Comparison of ENCODE assay signal across 29 cellular contexts in genomic region chr9:74674077-74674476, GRCh38.
"Had no signal": no experiment of that assay in that cellular context is flagged by ENCODE, and none has a peak within 500 bp of the region (broad histone marks: within the 10 kb centered on the region; RNA-seq: fewer than 3 reads in every experiment).

No MANE protein-coding gene starts in this region.

- H3K4me3 ChIP-seq: colonic mucosa, esophagus squamous epithelium, gastrocnemius medialis, heart right ventricle, left lung, lower lobe of right lung, mucosa of descending colon had no signal

- H3K4me3 Mint-ChIP-seq: dendritic cell treated with granulocyte-macrophage colony-stimulating factor and Interleukin-4, amounts not matched to agents 40 ng/mL and 50 ng/mL, for 4 days; effector memory CD8-positive, alpha-beta T cell; endodermal cell; mesothelial cell of epicardium; naive B cell; naive thymus-derived CD8-positive, alpha-beta T cell had no signal

- H3K27me3 ChIP-seq: colonic mucosa, esophagus squamous epithelium, gastrocnemius medialis, heart right ventricle, left lung had no signal

- H3K36me3 Mint-ChIP-seq: mesothelial cell of epicardium; naive B cell; naive thymus-derived CD8-positive, alpha-beta T cell had no signal

- H3K27me3 Mint-ChIP-seq: dendritic cell treated with granulocyte-macrophage colony-stimulating factor and Interleukin-4, amounts not matched to agents 40 ng/mL and 50 ng/mL, for 4 days had no signal

- H3K9me3 Mint-ChIP-seq: dendritic cell treated with granulocyte-macrophage colony-stimulating factor and Interleukin-4, amounts not matched to agents 40 ng/mL and 50 ng/mL, for 4 days; effector memory CD8-positive, alpha-beta T cell; endodermal cell; mesothelial cell of epicardium; naive B cell; naive thymus-derived CD8-positive, alpha-beta T cell had no signal

- H3K27ac ChIP-seq: colonic mucosa, epithelial cell of prostate, esophagus squamous epithelium, gastrocnemius medialis, heart right ventricle, left lung, lower lobe of right lung had no signal

- H3K27ac Mint-ChIP-seq: dendritic cell treated with granulocyte-macrophage colony-stimulating factor and Interleukin-4, amounts not matched to agents 40 ng/mL and 50 ng/mL, for 4 days; effector memory CD8-positive, alpha-beta T cell; endodermal cell; mesothelial cell of epicardium; naive B cell; naive thymus-derived CD8-positive, alpha-beta T cell had no signal

- DNase-seq: colonic mucosa; cortex of kidney; effector CD8-positive, alpha-beta T cell; effector memory CD8-positive, alpha-beta T cell; endodermal cell; erythroblast; esophagus squamous epithelium; foreskin fibroblast; foreskin melanocyte; gastrocnemius medialis; glutamatergic neuron; head of caudate nucleus; heart right ventricle; hippocampal formation; left cardiac atrium; left lung; left ventricle myocardium superior; lower lobe of right lung; mesenchymal stem cell; mucosa of descending colon; naive B cell; naive thymus-derived CD8-positive, alpha-beta T cell had no signal

- H3K36me3 ChIP-seq: colonic mucosa, esophagus squamous epithelium, gastrocnemius medialis, heart right ventricle, left lung, lower lobe of right lung had no signal

- ATAC-seq: effector memory CD8-positive, alpha-beta T cell; esophagus mucosa; gastrocnemius medialis; heart right ventricle; left cardiac atrium; left lung; left ventricle myocardium superior; lower lobe of right lung; mucosa of descending colon; naive thymus-derived CD8-positive, alpha-beta T cell had no signal

- H3K4me1 ChIP-seq: colonic mucosa, esophagus squamous epithelium, gastrocnemius medialis, heart right ventricle, left lung, lower lobe of right lung had no signal

- H3K9me3 ChIP-seq: colonic mucosa, esophagus squamous epithelium, gastrocnemius medialis, heart right ventricle, left lung, lower lobe of right lung, mucosa of descending colon had no signal

- FAIRE-seq: endometrium, islet of Langerhans, keratinocyte had no signal

- H3K4me1 Mint-ChIP-seq: endodermal cell; naive B cell; naive thymus-derived CD8-positive, alpha-beta T cell had no signal
